Comparison of ENCODE assay signal across 8 cellular contexts in genomic region chr6:165308926-165309731, GRCh38. TPM values are rescaled to one million over a fixed set of nuclear protein-coding genes. Genes with fewer than 3 reads are reported as not detected.
A peak's percentile ranks its signal among the peaks of the same experiment; 100 is the strongest.
DNase-seq lines count a peak whose midpoint lies in the region; ATAC-seq and TF ChIP-seq lines count a peak whose summit lies in the region.

C6orf118 (minus strand) TSS chr6:165309605; CDS start chr6:165309586, 19 bp downstream.

- H3K27me3 ChIP-seq in skeletal muscle tissue (ENCODE audit: control insufficient read depth in 3 of 3, insufficient read depth in 3 of 3, low read length in 3 of 3) (peaks cover 0 to 3% (median 0%) of the 10 kb centered on the region in 3 donors), MM.1S (replicated peaks; ENCODE audit: insufficient read depth, low read length) (no peaks in the 10 kb centered on the region)

- H3K36me3 ChIP-seq in skeletal muscle tissue (ENCODE audit: control insufficient read depth in 3 of 3, insufficient read depth in 3 of 3, low read length in 3 of 3) = no peaks in the 10 kb centered on the region
- no peaks in the 10 kb centered on the region for H3K36me3 ChIP-seq in MM.1S (replicated peaks; ENCODE audit: insufficient read depth, low read length)

- H3F3A ChIP-seq in MM.1S (ENCODE audit: insufficient read depth, low read length) = no peaks in the 10 kb centered on the region

- H3K79me2 ChIP-seq in MM.1S (ENCODE audit: low read length) = no peaks in the 10 kb centered on the region

- no peak within 1 kb of the TSS for H3K4me2 ChIP-seq in MM.1S (ENCODE audit: low read depth, low read length)

- H3K9me2 ChIP-seq in MM.1S (replicated peaks; ENCODE audit: insufficient read depth, low read length) = no peaks in the 10 kb centered on the region

- H3K9ac ChIP-seq in skeletal muscle tissue (ENCODE audit: low read depth in 1 of 3, low read length in 3 of 3) = peak within 1 kb of the TSS; percentile 38 to 40 (median 40)
- no peak within 1 kb of the TSS for H3K9ac ChIP-seq in MM.1S (ENCODE audit: low read length)

- H3K4me1 ChIP-seq in skeletal muscle tissue (ENCODE audit: control insufficient read depth in 3 of 3, insufficient read depth in 3 of 3, low read length in 3 of 3) = peaks cover 2 to 7% (median 5%) of the 10 kb centered on the region in 3 donors
- H3K4me1 ChIP-seq in MM.1S (ENCODE audit: low read length) = no peaks in the 10 kb centered on the region

- no peak for TF ChIP-seq CTCF in MM.1S (IDR thresholded peaks at IDR 0.05; ENCODE audit: low read length)

- H3K9me3 ChIP-seq in skeletal muscle tissue (ENCODE audit: control insufficient read depth in 3 of 3, low read length in 3 of 3) = no peaks in the 10 kb centered on the region
- H3K9me3 ChIP-seq in MM.1S (replicated peaks; ENCODE audit: insufficient read depth, low read length) = no peaks in the 10 kb centered on the region

- no peak within 1 kb of the TSS for H2AFZ ChIP-seq in MM.1S (ENCODE audit: low read length)

- no peaks in the 10 kb centered on the region for H4K20me1 ChIP-seq in MM.1S (ENCODE audit: insufficient read depth, low read length)

- H3K27ac ChIP-seq in skeletal muscle tissue (ENCODE audit: low read depth, low read length) (no peak within 1 kb of the TSS), MM.1S (ENCODE audit: low read length) (no peak within 1 kb of the TSS)

- peak within 1 kb of the TSS; percentile 59 to 72 (median 68) for H3K4me3 ChIP-seq in skeletal muscle tissue (ENCODE audit: low read length in 3 of 3)
- no peak within 1 kb of the TSS for H3K4me3 ChIP-seq in MM.1S (ENCODE audit: low read length)

- DNase-seq in D341Med (ENCODE audit: low spot score) (peak; percentile 87), NCI-H2029 treated with DMSO at 0.1 percent for 48 hours (lab: John Stamatoyannopoulos, UW) (peak; percentile 43), brain pericyte (ENCODE audit: low read depth, low spot score) (peak; percentile 32), iPS-NIHi7 (ENCODE audit: extremely low spot score) (peak; percentile 93), MM.1S (no peak)

- ATAC-seq in GM18861 (IDR thresholded peaks at IDR 0.05; ENCODE audit: unreplicated experiment) = no peak
- no peak for ATAC-seq in HG02642 (IDR thresholded peaks at IDR 0.05; ENCODE audit: poor library complexity, unreplicated experiment)

RNA-seq across cellular contexts. Expression of gene C6orf118, which starts in this region (rescaled TPM):
- not detected for total RNA-seq in skeletal muscle tissue
